ENCODE assay signal across 23 cellular contexts in the genomic region with DNA sequence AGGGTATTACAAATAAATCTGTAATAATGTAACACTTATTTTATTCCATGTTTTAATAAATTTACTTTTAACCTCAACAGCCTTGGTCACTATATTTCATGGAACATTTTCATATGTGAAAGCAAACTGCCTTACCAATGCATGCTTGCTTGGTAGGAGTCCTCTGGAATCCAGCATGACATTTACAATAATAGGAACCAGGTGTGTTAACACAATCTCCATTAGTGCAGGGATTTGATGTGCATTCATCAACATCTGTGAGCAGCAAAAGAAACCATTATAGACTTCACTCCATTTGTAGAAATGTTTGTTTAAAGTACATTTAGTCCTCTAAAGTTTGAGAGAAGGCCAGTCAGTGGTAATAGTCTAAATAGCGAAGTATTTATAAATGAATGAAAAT.
"Had no signal": no experiment of that assay in that cellular context is flagged by ENCODE, and none has a peak within 500 bp of the region (broad histone marks: within the 10 kb centered on the region; RNA-seq: fewer than 3 reads in every experiment).

No MANE protein-coding gene starts in this region.

- H3K36me3 Mint-ChIP-seq: activated naive CD4-positive, alpha-beta T cell treated with anti-CD3 and anti-CD28 coated beads, Interleukin-2, amount 50 U/mL, for 72 hours; naive thymus-derived CD8-positive, alpha-beta T cell; stimulated activated naive B cell treated with anti-CD40 and anti-IgM and Interleukin-4, amounts not matched to agents 10 μg/mL and 1 μg/mL and 100 μg/mL, for 72 hours had no signal

- H3K79me2 ChIP-seq: parathyroid adenoma had no signal

- H3K4me1 Mint-ChIP-seq: activated B cell treated with CpG ODN at 0.5 μM for 24 hours; activated CD4-positive, alpha-beta T cell treated with anti-CD3 and anti-CD28 coated beads for 36 hours; activated T-helper 17 cell treated with anti-CD3 and anti-CD28 coated beads, Interleukin-2, amount 50 U/mL, for 72 hours; naive thymus-derived CD8-positive, alpha-beta T cell; stimulated activated naive B cell treated with anti-CD40 and anti-IgM and Interleukin-4, amounts not matched to agents 10 μg/mL and 1 μg/mL and 100 μg/mL, for 72 hours had no signal

- H3K27ac ChIP-seq: epithelial cell of prostate, gastroesophageal sphincter, lower lobe of right lung, parathyroid adenoma, transverse colon had no signal

- ATAC-seq: activated CD4-positive, alpha-beta T cell treated with anti-CD3 and anti-CD28 coated beads for 36 hours; activated naive CD4-positive, alpha-beta T cell treated with anti-CD3 and anti-CD28 coated beads, Interleukin-2, amount 50 U/mL, for 72 hours; gastroesophageal sphincter; left lobe of liver; lower lobe of right lung; naive thymus-derived CD8-positive, alpha-beta T cell; sciatic nerve; stimulated activated naive B cell treated with anti-CD40 and anti-IgM and Interleukin-4, amounts not matched to agents 10 μg/mL and 1 μg/mL and 100 μg/mL, for 72 hours had no signal

- H3K4me3 ChIP-seq: gastroesophageal sphincter, lower lobe of right lung, transverse colon had no signal

- H2AFZ ChIP-seq: parathyroid adenoma had no signal

- H3K27ac Mint-ChIP-seq: activated B cell treated with CpG ODN at 0.5 μM for 24 hours; activated CD4-positive, alpha-beta T cell treated with anti-CD3 and anti-CD28 coated beads for 36 hours; activated naive CD4-positive, alpha-beta T cell treated with anti-CD3 and anti-CD28 coated beads, Interleukin-2, amount 50 U/mL, for 72 hours; activated T-cell treated with anti-CD3 and anti-CD28 coated beads, Interleukin-2, amount 50 U/mL, for 24 hours; activated T-helper 17 cell treated with anti-CD3 and anti-CD28 coated beads, Interleukin-2, amount 50 U/mL, for 72 hours; naive thymus-derived CD8-positive, alpha-beta T cell; stimulated activated naive B cell treated with anti-CD40 and anti-IgM and Interleukin-4, amounts not matched to agents 10 μg/mL and 1 μg/mL and 100 μg/mL, for 72 hours; T-helper 1 cell treated with Interleukin-12 subunit alpha and Interleukin-12 subunit beta and Interleukin-4 antibody, amounts not matched to agents 30 μg/mL and 1 μg/mL, for 36 hours had no signal

- H3K9me3 ChIP-seq: gastroesophageal sphincter, lower lobe of right lung, transverse colon had no signal

- H3K36me3 ChIP-seq: gastroesophageal sphincter, lower lobe of right lung, transverse colon had no signal

- H3K4me1 ChIP-seq: lower lobe of right lung, parathyroid adenoma, transverse colon had no signal

- H3K9ac ChIP-seq: parathyroid adenoma had no signal

- H3K4me3 Mint-ChIP-seq: activated B cell treated with CpG ODN at 0.5 μM for 24 hours; activated CD4-positive, alpha-beta T cell treated with anti-CD3 and anti-CD28 coated beads for 36 hours; activated T-cell treated with anti-CD3 and anti-CD28 coated beads, Interleukin-2, amount 50 U/mL, for 24 hours; activated T-helper 17 cell treated with anti-CD3 and anti-CD28 coated beads, Interleukin-2, amount 50 U/mL, for 72 hours; naive thymus-derived CD8-positive, alpha-beta T cell; stimulated activated naive B cell treated with anti-CD40 and anti-IgM and Interleukin-4, amounts not matched to agents 10 μg/mL and 1 μg/mL and 100 μg/mL, for 72 hours; T-helper 1 cell treated with Interleukin-12 subunit alpha and Interleukin-12 subunit beta and Interleukin-4 antibody, amounts not matched to agents 30 μg/mL and 1 μg/mL, for 36 hours had no signal

- H3K9me3 Mint-ChIP-seq: activated B cell treated with CpG ODN at 0.5 μM for 24 hours; activated T-cell treated with anti-CD3 and anti-CD28 coated beads, Interleukin-2, amount 50 U/mL, for 24 hours; activated T-helper 17 cell treated with anti-CD3 and anti-CD28 coated beads, Interleukin-2, amount 50 U/mL, for 72 hours; naive thymus-derived CD8-positive, alpha-beta T cell; stimulated activated naive B cell treated with anti-CD40 and anti-IgM and Interleukin-4, amounts not matched to agents 10 μg/mL and 1 μg/mL and 100 μg/mL, for 72 hours; T-helper 1 cell treated with Interleukin-12 subunit alpha and Interleukin-12 subunit beta and Interleukin-4 antibody, amounts not matched to agents 30 μg/mL and 1 μg/mL, for 36 hours had no signal

- H3K27me3 ChIP-seq: gastroesophageal sphincter, transverse colon had no signal

- DNase-seq: activated B cell treated with CpG ODN at 0.5 μM for 24 hours; activated CD4-positive, alpha-beta T cell treated with anti-CD3 and anti-CD28 coated beads for 36 hours; activated CD4-positive, alpha-beta T cell treated with anti-CD3 and anti-CD28 coated beads, Interleukin-2, amount 50 U/mL, for 4 hours; activated CD8-positive, alpha-beta memory T cell treated with anti-CD3 and anti-CD28 coated beads for 24 hours; activated CD8-positive, alpha-beta memory T cell treated with anti-CD3 and anti-CD28 coated beads, Interleukin-2, amount 50 U/mL, for 4 hours; activated T-cell treated with anti-CD3 and anti-CD28 coated beads, Interleukin-2, amount 50 U/mL, for 24 hours; head of caudate nucleus; islet precursor cell; lower lobe of right lung; naive thymus-derived CD8-positive, alpha-beta T cell; stimulated activated CD4-positive, alpha-beta T cell treated with anti-CD3 and anti-CD28 coated beads, Interleukin-2, amount 100 ng/mL, for 48 hours; stimulated activated CD8-positive, alpha-beta memory T cell treated with anti-CD3 and anti-CD28 coated beads, Interleukin-4, amount 100 ng/mL, for 48 hours; stimulated activated naive B cell treated with anti-CD40 and anti-IgM and Interleukin-4, amounts not matched to agents 10 μg/mL and 1 μg/mL and 100 μg/mL, for 72 hours; T1000; transverse colon had no signal

- H3K27me3 Mint-ChIP-seq: activated B cell treated with CpG ODN at 0.5 μM for 24 hours; activated CD4-positive, alpha-beta T cell treated with anti-CD3 and anti-CD28 coated beads for 36 hours; activated T-cell treated with anti-CD3 and anti-CD28 coated beads, Interleukin-2, amount 50 U/mL, for 24 hours; stimulated activated naive B cell treated with anti-CD40 and anti-IgM and Interleukin-4, amounts not matched to agents 10 μg/mL and 1 μg/mL and 100 μg/mL, for 72 hours had no signal
